ENCODE assay signal across 17 cellular contexts in genomic region chr1:43304771-43305300, GRCh38. TPM values are rescaled to one million over a fixed set of nuclear protein-coding genes. Genes with fewer than 3 reads are reported as not detected.
"Had no signal": no experiment of that assay in that cellular context is flagged by ENCODE, and none has a peak within 500 bp of the region (broad histone marks: within the 10 kb centered on the region; RNA-seq: fewer than 3 reads in every experiment).

No MANE protein-coding gene starts in this region.

- H3K9ac ChIP-seq: neural progenitor cell, SK-N-SH had no signal

- H3K4me2 ChIP-seq: neural progenitor cell, SK-N-SH had no signal

- H3K9me2 ChIP-seq: SK-N-SH had no signal

- H3K27me3 ChIP-seq: neural progenitor cell, pancreas, uterus had no signal

- FAIRE-seq: colon, pancreas had no signal

- ATAC-seq: activated CD4-positive, CD25-positive, alpha-beta regulatory T cell treated with anti-CD3 and anti-CD28 coated beads, Interleukin-2, amount 50 U/mL, for 24 hours; activated CD8-positive, alpha-beta memory T cell treated with anti-CD3 and anti-CD28 coated beads, Interleukin-2, amount 10 ng/mL, durations not matched to agents 7 days and 5 days; esophagus mucosa; pancreas; T-cell had no signal

- DNase-seq: activated CD8-positive, alpha-beta memory T cell treated with anti-CD3 and anti-CD28 coated beads, Interleukin-2, amount 10 ng/mL, durations not matched to agents 7 days and 5 days; activated naive CD4-positive, alpha-beta T cell treated with anti-CD3 and anti-CD28 coated beads, Interleukin-2, amount 10 ng/mL, durations not matched to agents 7 days and 5 days; activated T-cell treated with anti-CD3 and anti-CD28 coated beads, Interleukin-2, amount 50 U/mL, for 1 hour; hypothalamus; mammary epithelial cell; SK-N-SH; stimulated activated CD4-positive, alpha-beta T cell treated with anti-CD3 and anti-CD28 coated beads, Interleukin-2, amount 100 ng/mL, for 48 hours; stimulated activated naive CD4-positive, alpha-beta T cell; T-cell; T-helper 9 cell; uterus had no signal

- H3K36me3 ChIP-seq: neural progenitor cell, pancreas, uterus had no signal

- H3K4me3 ChIP-seq: neural progenitor cell, pancreas, uterus had no signal

- H3K9me3 ChIP-seq: pancreas, SK-N-SH, uterus had no signal

- H3K4me1 ChIP-seq: uterus had no signal

- H3K27ac ChIP-seq: neural progenitor cell, pancreas had no signal

RNA-seq across cellular contexts. Expression of gene TIE1, which starts 4.1 kb away (rescaled TPM):
- total RNA-seq: mammary epithelial cell had no signal
- polyA plus RNA-seq: mammary epithelial cell had no signal

RNA-seq across cellular contexts. Expression of gene C1orf210, which starts 19.5 kb away (rescaled TPM):
- total RNA-seq: activated CD8-positive, alpha-beta memory T cell treated with anti-CD3 and anti-CD28 coated beads, Interleukin-2, amount 10 ng/mL, durations not matched to agents 7 days and 5 days; glomerular endothelial cell had no signal
- polyA plus RNA-seq: SK-N-SH had no signal

RNA-seq across cellular contexts. Expression of gene MPL, which starts 32.8 kb away (rescaled TPM):
- total RNA-seq: activated CD8-positive, alpha-beta memory T cell treated with anti-CD3 and anti-CD28 coated beads, Interleukin-2, amount 10 ng/mL, durations not matched to agents 7 days and 5 days; glomerular endothelial cell had no signal
- polyA plus RNA-seq: SK-N-SH had no signal

RNA-seq across cellular contexts. Expression of gene TMEM125, which starts 35.1 kb away (rescaled TPM):
- total RNA-seq: activated CD8-positive, alpha-beta memory T cell treated with anti-CD3 and anti-CD28 coated beads, Interleukin-2, amount 10 ng/mL, durations not matched to agents 7 days and 5 days; glomerular endothelial cell had no signal
- polyA plus RNA-seq: SK-N-SH had no signal
